Comparison of ENCODE assay signal across 22 cellular contexts in the genomic region with DNA sequence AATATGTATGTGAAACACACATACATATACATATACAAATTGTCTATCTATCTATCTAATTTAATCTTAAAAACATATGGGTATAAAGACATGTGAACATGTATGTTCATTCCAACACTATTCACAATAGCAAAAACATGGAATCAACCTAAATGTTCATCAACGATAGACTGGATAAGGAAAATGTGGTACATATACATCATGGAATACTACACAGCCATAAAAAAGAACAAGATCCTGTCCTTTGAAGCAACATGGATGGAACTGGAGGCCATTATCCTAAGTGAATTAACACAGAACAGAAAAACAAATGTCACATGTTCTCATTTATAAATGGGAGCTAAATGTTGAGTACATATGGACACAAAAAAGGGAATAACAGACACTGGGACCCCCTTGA. TPM values are rescaled to one million over a fixed set of nuclear protein-coding genes. Genes with fewer than 3 reads are reported as not detected.
DNase-seq lines count a peak whose midpoint lies in the region; ATAC-seq, FAIRE-seq and TF ChIP-seq lines count a peak whose summit lies in the region.
"Had no signal": no experiment of that assay in that cellular context is flagged by ENCODE, and none has a peak within 500 bp of the region (broad histone marks: within the 10 kb centered on the region; RNA-seq: fewer than 3 reads in every experiment).

No MANE protein-coding gene starts in this region.

- no peak for TF ChIP-seq POLR2A in K562 (conservative IDR thresholded peaks at IDR 0.05)

- 76% methylated on average over 1 of the region's 1 CpG for WGBS in SK-N-SH (ENCODE audit: low lambda C conversion rate)
- WGBS in K562 (ENCODE audit: insufficient coverage, low coverage, missing lambda C conversion rate), result 15% methylated on average over 1 of the region's 1 CpG

- H3K4me2 ChIP-seq in SK-N-SH (no peak overlapping the region), DND-41 (ENCODE audit: insufficient read depth, low read length) (peak overlapping the region; percentile 33), K562 (ENCODE audit: insufficient read depth, low read length) (no peak overlapping the region)
- H3K4me2 ChIP-seq: A549 had no signal

- in situ Hi-C loops in K562 (cut with MboI), result no loop called here
- in situ Hi-C loops in brain microvascular endothelial cell (cut with HindIII; ENCODE audit: low pct_ligation_motif_present, low sequenced_read_pairs), result no loop called here

- H3K9me1 ChIP-seq in K562 (ENCODE audit: control insufficient read depth, insufficient read depth, low read length), result no peaks in the 10 kb centered on the region

- H3K9me2 ChIP-seq in SK-N-SH, result no peaks in the 10 kb centered on the region

- no TSS peak for BruUV-seq in K562 (replicated peaks; lab: Mats Ljungman, UMichigan)

- H3K4me3 ChIP-seq in SK-N-SH (ENCODE audit: low read depth in 2 of 2, low read length in 1 of 2) (no peak overlapping the region), DND-41 (ENCODE audit: low read depth in 1 of 2, low read length in 2 of 2) (no peak overlapping the region), K562 (no peak overlapping the region), brain microvascular endothelial cell (ENCODE audit: low read depth, low read length) (no peak overlapping the region)
- H3K4me3 ChIP-seq: A549, BLaER1 had no signal

- no peak for TF ChIP-seq CTCF in SK-N-SH (IDR thresholded peaks at IDR 0.05)
- no peak for TF ChIP-seq CTCF in DND-41 (IDR thresholded peaks at IDR 0.05; ENCODE audit: borderline replicate concordance, extremely low read depth, low read length, poor library complexity, severe bottlenecking)
- no peak for TF ChIP-seq CTCF in K562 (IDR thresholded peaks at IDR 0.05 in 2 of 3, conservative IDR thresholded peaks at IDR 0.05 in 1 of 3; ENCODE audit: insufficient read depth in 2 of 3, low read depth in 1 of 3, low read length in 3 of 3)
- no peak for TF ChIP-seq CTCF in brain microvascular endothelial cell (IDR thresholded peaks at IDR 0.05; ENCODE audit: low read depth, low read length, missing control alignments)

- no peak for DNase-seq in SK-N-SH
- no peak for DNase-seq in DND-41
- no peak for DNase-seq in K562 (ENCODE audit: extremely low read depth in 1 of 4, low spot score in 3 of 4)
- DNase-seq in brain microvascular endothelial cell, result no peak
- no peak for DNase-seq in posterior cingulate gyrus
- DNase-seq: AML-193, Caco-2, H9, Karpas-422 had no signal

- no peak for TF ChIP-seq EP300 in SK-N-SH (IDR thresholded peaks at IDR 0.05; ENCODE audit: borderline replicate concordance in 1 of 2, low read depth in 1 of 2, low read length in 1 of 2)
- TF ChIP-seq EP300 in K562 (IDR thresholded peaks at IDR 0.05; ENCODE audit: low read length), result no peak

- H3K79me2 ChIP-seq in SK-N-SH (ENCODE audit: insufficient read depth) (no peaks in the 10 kb centered on the region), DND-41 (ENCODE audit: insufficient read depth, low read length) (peaks cover 99% of the 10 kb centered on the region), K562 (ENCODE audit: control insufficient read depth, insufficient read depth, low read length) (no peaks in the 10 kb centered on the region)

- peaks cover 0 to 22% of the 10 kb centered on the region in 2 experiments; a peak in 1 of 4 replicates for H3K4me1 ChIP-seq in SK-N-SH (ENCODE audit: control insufficient read depth in 1 of 2, insufficient read depth in 2 of 2, low read depth in 1 of 2, low read length in 1 of 2)
- H3K4me1 ChIP-seq in DND-41 (ENCODE audit: insufficient read depth, low read length), result peaks cover 99% of the 10 kb centered on the region
- no peaks in the 10 kb centered on the region; a peak in 1 of 5 replicates for H3K4me1 ChIP-seq in K562 (replicated peaks in 1 of 2; ENCODE audit: control insufficient read depth in 2 of 2, insufficient read depth in 2 of 2, low read length in 2 of 2)
- H3K4me1 ChIP-seq: Caco-2 had no signal

- no peaks in the 10 kb centered on the region for H3F3A ChIP-seq in SK-N-SH (replicated peaks; ENCODE audit: insufficient read depth)

- H3K9ac ChIP-seq in SK-N-SH (no peak overlapping the region), DND-41 (ENCODE audit: low read depth, low read length) (no peak overlapping the region), K562 (ENCODE audit: insufficient read depth in 1 of 2, low read depth in 2 of 2, low read length in 2 of 2) (no peak overlapping the region)
- H3K9ac ChIP-seq: BLaER1 had no signal

- H3K27ac ChIP-seq in SK-N-SH (ENCODE audit: low read depth in 2 of 2, low read length in 1 of 2) (no peak overlapping the region), DND-41 (ENCODE audit: low read length) (peak overlapping the region; percentile 71), K562 (ENCODE audit: extremely low read depth, low read depth, low read length) (no peak overlapping the region), brain microvascular endothelial cell (no peak overlapping the region)
- H3K27ac ChIP-seq: 22Rv1, A549, BLaER1, HL-60 had no signal

- intact Hi-C loops in K562 (cut with micrococcal nuclease) (no loop called here), posterior cingulate gyrus (cut with DNase I) (no loop called here)

- ATAC-seq in SK-N-SH treated with all-trans-retinoic acid at 6 μM for 48 hours, result no peak
- no peak for ATAC-seq in DND-41 (ENCODE audit: insufficient read depth, low read depth)
- no peak for ATAC-seq in K562
- ATAC-seq in HG03442 (IDR thresholded peaks at IDR 0.05; ENCODE audit: unreplicated experiment), result no peak
- ATAC-seq: A549 had no signal

- FAIRE-seq in K562 (lab: Jason Lieb, UNC), result no peak
- FAIRE-seq: A549, D721Med, GM12892, GM18507, H1 had no signal

- no peaks in the 10 kb centered on the region for H3K36me3 ChIP-seq in SK-N-SH (replicated peaks in 1 of 2; ENCODE audit: control insufficient read depth in 1 of 2, insufficient read depth in 2 of 2, low read length in 1 of 2)
- peaks cover 95% of the 10 kb centered on the region for H3K36me3 ChIP-seq in DND-41 (ENCODE audit: insufficient read depth, low read length)
- no peaks in the 10 kb centered on the region for H3K36me3 ChIP-seq in K562 (ENCODE audit: control insufficient read depth, insufficient read depth, low read length)
- H3K36me3 ChIP-seq in brain microvascular endothelial cell (replicated peaks), result no peaks in the 10 kb centered on the region
- H3K36me3 ChIP-seq: BLaER1 had no signal

- no peak for TF ChIP-seq RAD21 in SK-N-SH (IDR thresholded peaks at IDR 0.05; ENCODE audit: low read length)
- TF ChIP-seq RAD21 in K562 (CRISPR knock-in tag; conservative IDR thresholded peaks at IDR 0.05 in 1 of 2, IDR thresholded peaks at IDR 0.05 in 1 of 2), result no peak

- CTCF ChIA-PET in SK-N-SH (lab: Yijun Ruan, JAX) (interaction anchor here (0.7 to 1.3 kb wide), 3 partner anchors 18 to 214 kb away, joined by 3 to 4 read pairs (median 3); no protein-coding TSS in a partner anchor), K562 (lab: Yijun Ruan, JAX; ENCODE audit: low intra/inter-chr PET ratio) (no interaction called here)

- H4K20me1 ChIP-seq in SK-N-SH (ENCODE audit: insufficient read depth), result no peaks in the 10 kb centered on the region
- H4K20me1 ChIP-seq in DND-41 (ENCODE audit: insufficient read depth, low read length), result peaks cover 84% of the 10 kb centered on the region
- no peaks in the 10 kb centered on the region for H4K20me1 ChIP-seq in K562 (replicated peaks; ENCODE audit: control insufficient read depth, insufficient read depth, low read length)
- H4K20me1 ChIP-seq: BLaER1 had no signal

- H2AFZ ChIP-seq in SK-N-SH (ENCODE audit: low read depth), result no peak overlapping the region
- H2AFZ ChIP-seq in DND-41 (ENCODE audit: low read depth, low read length), result no peak overlapping the region
- no peak overlapping the region for H2AFZ ChIP-seq in K562 (ENCODE audit: low read depth, low read length)

- H3K27me3 ChIP-seq in SK-N-SH (ENCODE audit: insufficient read depth) (no peaks in the 10 kb centered on the region), DND-41 (ENCODE audit: insufficient read depth, low read length, poor library complexity) (no peaks in the 10 kb centered on the region), K562 (ENCODE audit: control insufficient read depth in 2 of 2, insufficient read depth in 2 of 2, low read length in 2 of 2) (peaks cover 14 to 17% of the 10 kb centered on the region in 2 experiments; a peak in 4 of 5 replicates), brain microvascular endothelial cell (replicated peaks) (no peaks in the 10 kb centered on the region)
- H3K27me3 ChIP-seq: BLaER1 had no signal

- POLR2A ChIA-PET in SK-N-SH (lab: Yijun Ruan, JAX), result no interaction called here
- POLR2A ChIA-PET in K562 (lab: Yijun Ruan, JAX), result interaction anchor here (1.1 to 1.3 kb wide), 2 partner anchors 9 to 10 kb away, joined by 3 to 4 read pairs; no protein-coding TSS in a partner anchor

- H3K9me3 ChIP-seq in SK-N-SH (no peaks in the 10 kb centered on the region), DND-41 (ENCODE audit: insufficient read depth, low read length, severe bottlenecking) (no peaks in the 10 kb centered on the region), K562 (replicated peaks; ENCODE audit: control insufficient read depth, insufficient read depth, low read depth, low read length) (no peaks in the 10 kb centered on the region)
- H3K9me3 ChIP-seq: A549, BLaER1, Caco-2 had no signal

RNA-seq across cellular contexts. Expression of gene CCR9, which starts 5.8 kb away (rescaled TPM):
- polyA plus RNA-seq in SK-N-SH (2012; rRNA removed) (not detected in 2 replicates), K562 (2011; rRNA removed) (not detected in 2 replicates), K562 (2014; fragmentation: Illumina TruSeq; extraction: Trizol) (not detected in 2 replicates), K562 (2014; fragmentation: Nextera tagmentation; extraction: Ambion mirVana) (not detected), K562 (2014; rRNA removed) (not detected in 2 replicates)
- polyA plus RNA-seq in SK-N-SH (2012; cell fraction: cytosol; rRNA removed), result not detected in 2 replicates
- not detected in 2 replicates for polyA plus RNA-seq in SK-N-SH (2012; cell fraction: nucleus; rRNA removed)
- not detected in 2 replicates for total RNA-seq in K562 (2011; cell fraction: chromatin; rRNA removed; ENCODE audit: low replicate concordance)
- not detected in 2 replicates for total RNA-seq in K562 (2011; cell fraction: nucleolus; rRNA removed)
- not detected in 2 replicates for total RNA-seq in K562 (2011; cell fraction: nucleoplasm; rRNA removed)
- total RNA-seq in K562 (2014; rRNA removed) (not detected in 2 replicates), K562 (2014; rRNA removed; fragmentation: Illumina TruSeq; extraction: Trizol) (not detected in 2 replicates), K562 (2015; rRNA removed; fragmentation: Illumina TruSeq; extraction: Trizol) (not detected in 2 replicates), K562 (2021) (not detected in 2 replicates)
- polyA plus RNA-seq in K562 (2011; cell fraction: cytosol; rRNA removed), result not detected in 2 replicates
- not detected in 2 replicates for polyA plus RNA-seq in K562 (2011; cell fraction: nucleus; rRNA removed)
- 0.07 TPM in 1 of 2 replicates, not detected in the other for polyA plus RNA-seq in K562 (2012)
- not detected in 2 replicates for polyA minus RNA-seq in K562 (2011; rRNA and poly(A)+ RNA removed)
- not detected in 2 replicates for polyA minus RNA-seq in K562 (2011; cell fraction: cytosol; rRNA and poly(A)+ RNA removed)
- not detected in 2 replicates for polyA minus RNA-seq in K562 (2011; cell fraction: nucleus; rRNA and poly(A)+ RNA removed)
- total RNA-seq: Caco-2, Daoy, H1, H9, HT1080 had no signal
- polyA plus RNA-seq: A549, CD14-positive monocyte, H1 had no signal

RNA-seq across cellular contexts. Expression of gene LZTFL1, which starts 50.2 kb away (rescaled TPM):
- polyA plus RNA-seq in SK-N-SH (2012; rRNA removed), result 11.9 and 19.7 TPM in 2 replicates
- 15.0 and 16.4 TPM in 2 replicates for polyA plus RNA-seq in SK-N-SH (2012; cell fraction: cytosol; rRNA removed)
- 15.4 and 22.8 TPM in 2 replicates for polyA plus RNA-seq in SK-N-SH (2012; cell fraction: nucleus; rRNA removed)
- 9.0 and 14.3 TPM in 2 replicates for total RNA-seq in K562 (2011; cell fraction: chromatin; rRNA removed; ENCODE audit: low replicate concordance)
- 3.3 TPM in 2 replicates for total RNA-seq in K562 (2011; cell fraction: nucleolus; rRNA removed)
- total RNA-seq in K562 (2011; cell fraction: nucleoplasm; rRNA removed), result 5.9 and 10.1 TPM in 2 replicates
- 10.0 and 11.7 TPM in 2 replicates for total RNA-seq in K562 (2014; rRNA removed)
- 13.9 and 15.4 TPM in 2 replicates for total RNA-seq in K562 (2014; rRNA removed; fragmentation: Illumina TruSeq; extraction: Trizol)
- total RNA-seq in K562 (2015; rRNA removed; fragmentation: Illumina TruSeq; extraction: Trizol), result 11.0 and 13.1 TPM in 2 replicates
- 15.3 TPM in 2 replicates for total RNA-seq in K562 (2021)
- polyA plus RNA-seq in K562 (2011; rRNA removed), result 30.2 and 33.7 TPM in 2 replicates
- 8.8 and 17.2 TPM in 2 replicates for polyA plus RNA-seq in K562 (2011; cell fraction: cytosol; rRNA removed)
- polyA plus RNA-seq in K562 (2011; cell fraction: nucleus; rRNA removed), result 13.9 and 31.2 TPM in 2 replicates
- 10.9 and 29.7 TPM in 2 replicates for polyA plus RNA-seq in K562 (2012)
- 21.1 and 21.8 TPM in 2 replicates for polyA plus RNA-seq in K562 (2014; fragmentation: Illumina TruSeq; extraction: Trizol)
- polyA plus RNA-seq in K562 (2014; fragmentation: Nextera tagmentation; extraction: Ambion mirVana), result 10 to 100 TPM; 10.7 to 17.3 TPM
- polyA plus RNA-seq in K562 (2014; rRNA removed), result 15.1 and 15.8 TPM in 2 replicates
- polyA minus RNA-seq in K562 (2011; rRNA and poly(A)+ RNA removed), result 17.5 and 22.8 TPM in 2 replicates
- 7.3 and 12.4 TPM in 2 replicates for polyA minus RNA-seq in K562 (2011; cell fraction: cytosol; rRNA and poly(A)+ RNA removed)
- 4.8 and 10.7 TPM in 2 replicates for polyA minus RNA-seq in K562 (2011; cell fraction: nucleus; rRNA and poly(A)+ RNA removed)

RNA-seq across cellular contexts. Expression of gene CXCR6, which starts 51.1 kb away (rescaled TPM):
- polyA plus RNA-seq in SK-N-SH (2012; rRNA removed), result not detected in 2 replicates
- not detected in 2 replicates for polyA plus RNA-seq in SK-N-SH (2012; cell fraction: cytosol; rRNA removed)
- not detected in 2 replicates for polyA plus RNA-seq in SK-N-SH (2012; cell fraction: nucleus; rRNA removed)
- total RNA-seq in K562 (2011; cell fraction: chromatin; rRNA removed; ENCODE audit: low replicate concordance), result not detected in 2 replicates
- total RNA-seq in K562 (2011; cell fraction: nucleolus; rRNA removed), result not detected in 2 replicates
- total RNA-seq in K562 (2011; cell fraction: nucleoplasm; rRNA removed), result not detected in 2 replicates
- total RNA-seq in K562 (2014; rRNA removed), result not detected in 2 replicates
- not detected in 2 replicates for total RNA-seq in K562 (2014; rRNA removed; fragmentation: Illumina TruSeq; extraction: Trizol)
- total RNA-seq in K562 (2015; rRNA removed; fragmentation: Illumina TruSeq; extraction: Trizol), result not detected in 2 replicates
- total RNA-seq in K562 (2021), result not detected in 2 replicates
- polyA plus RNA-seq in K562 (2011; rRNA removed), result not detected in 2 replicates
- not detected in 2 replicates for polyA plus RNA-seq in K562 (2011; cell fraction: cytosol; rRNA removed)
- not detected in 2 replicates for polyA plus RNA-seq in K562 (2011; cell fraction: nucleus; rRNA removed)
- polyA plus RNA-seq in K562 (2012), result 0.12 and 0.16 TPM in 2 replicates
- polyA plus RNA-seq in K562 (2014; fragmentation: Illumina TruSeq; extraction: Trizol), result not detected in 2 replicates
- polyA plus RNA-seq in K562 (2014; fragmentation: Nextera tagmentation; extraction: Ambion mirVana), result under 1 TPM in 1 of 2 experiments, not detected in 1; 0.28 TPM
- polyA plus RNA-seq in K562 (2014; rRNA removed), result not detected in 2 replicates
- not detected in 2 replicates for polyA minus RNA-seq in K562 (2011; rRNA and poly(A)+ RNA removed)
- not detected in 2 replicates for polyA minus RNA-seq in K562 (2011; cell fraction: cytosol; rRNA and poly(A)+ RNA removed)
- polyA minus RNA-seq in K562 (2011; cell fraction: nucleus; rRNA and poly(A)+ RNA removed), result not detected in 2 replicates
- total RNA-seq: Caco-2, Daoy, H1, H9, HT1080 had no signal
- polyA plus RNA-seq: A549, H1 had no signal
